Comparison of ENCODE assay signal across 9 cellular contexts in genomic region chr2:233247744-233248143, GRCh38. TPM values are rescaled to one million over a fixed set of nuclear protein-coding genes. Genes with fewer than 3 reads are reported as not detected.
A peak's percentile ranks its signal among the peaks of the same experiment; 100 is the strongest.
DNase-seq lines count a peak whose midpoint lies in the region; ATAC-seq and TF ChIP-seq lines count a peak whose summit lies in the region.
"Had no signal": no experiment of that assay in that cellular context is flagged by ENCODE, and none has a peak within 500 bp of the region (broad histone marks: within the 10 kb centered on the region; RNA-seq: fewer than 3 reads in every experiment).

No MANE protein-coding gene starts in this region.

- peak overlapping the region; percentile 20 to 95 (median 78) for H3K27ac Mint-ChIP-seq in CD8-positive, alpha-beta memory T cell
- peak overlapping the region; percentile 40 to 97 (median 88) for H3K27ac Mint-ChIP-seq in naive thymus-derived CD8-positive, alpha-beta T cell
- H3K27ac Mint-ChIP-seq in WTC11: no peak overlapping the region

- TF ChIP-seq CTCF in WTC11 (IDR thresholded peaks at IDR 0.05) (no peak), GM13976 (IDR thresholded peaks at IDR 0.05; ENCODE audit: borderline replicate concordance, control extremely low read depth, extremely low read depth, insufficient read depth, missing control alignments) (no peak)

- no peak overlapping the region for H3K27ac ChIP-seq in CD8-positive, alpha-beta memory T cell (ENCODE audit: low read depth, low read length)

- H3K36me3 Mint-ChIP-seq in CD8-positive, alpha-beta memory T cell: peaks cover 0 to 10% (median under 1%) of the 10 kb centered on the region in 3 donors
- H3K36me3 Mint-ChIP-seq in naive thymus-derived CD8-positive, alpha-beta T cell: peaks cover 0 to under 1% (median 0%) of the 10 kb centered on the region in 3 donors
- peaks cover 19% of the 10 kb centered on the region for H3K36me3 Mint-ChIP-seq in WTC11

- no peak overlapping the region for H3K4me3 ChIP-seq in CD8-positive, alpha-beta memory T cell (ENCODE audit: low read length)
- H3K4me3 ChIP-seq: breast epithelium had no signal

- peak overlapping the region in 2 of 7 donors; percentile 22 to 46 for H3K4me3 Mint-ChIP-seq in CD8-positive, alpha-beta memory T cell
- H3K4me3 Mint-ChIP-seq in naive thymus-derived CD8-positive, alpha-beta T cell: peak overlapping the region in 6 of 10 donors; percentile 12 to 70 (median 46)
- H3K4me3 Mint-ChIP-seq in WTC11: no peak overlapping the region

- H3K27me3 ChIP-seq in CD8-positive, alpha-beta memory T cell (ENCODE audit: insufficient read depth, low read length, poor library complexity, severe bottlenecking): no peaks in the 10 kb centered on the region
- H3K27me3 ChIP-seq: breast epithelium had no signal

- no peaks in the 10 kb centered on the region for H3K9me3 Mint-ChIP-seq in CD8-positive, alpha-beta memory T cell
- no peaks in the 10 kb centered on the region for H3K9me3 Mint-ChIP-seq in naive thymus-derived CD8-positive, alpha-beta T cell
- H3K9me3 Mint-ChIP-seq in WTC11: peaks cover 19% of the 10 kb centered on the region

- CTCF ChIA-PET in CD8-positive, alpha-beta memory T cell (lab: Charles Lee): no interaction called here
- CTCF ChIA-PET in WTC11 (lab: Charles Lee): interaction anchor here (0.6 kb wide), 1 partner anchor 380 kb away, joined by 3 read pairs; no protein-coding TSS in a partner anchor

- H3K4me1 Mint-ChIP-seq in CD8-positive, alpha-beta memory T cell: peaks cover 38 to 61% (median 52%) of the 10 kb centered on the region in 3 donors
- H3K4me1 Mint-ChIP-seq in naive thymus-derived CD8-positive, alpha-beta T cell: peaks cover 21 to 73% (median 63%) of the 10 kb centered on the region in 4 donors
- peaks cover 2% of the 10 kb centered on the region for H3K4me1 Mint-ChIP-seq in WTC11

- in situ Hi-C loops in GM13976 (cut with MboI; ENCODE audit: low sequenced_read_pairs, unreplicated experiment): loop anchor here (10.0 kb wide), 1 partner anchor 183 kb away; the partner anchor contains the start of gene INPP5D

- ATAC-seq in naive thymus-derived CD8-positive, alpha-beta T cell: peak in 1 of 2 donors; percentile 38
- no peak for ATAC-seq in WTC11
- no peak for ATAC-seq in HG03159 (IDR thresholded peaks at IDR 0.05; ENCODE audit: unreplicated experiment)

- H3K9me3 ChIP-seq in CD8-positive, alpha-beta memory T cell (ENCODE audit: low read length): no peaks in the 10 kb centered on the region
- H3K9me3 ChIP-seq: breast epithelium had no signal

- POLR2A ChIA-PET in CD8-positive, alpha-beta memory T cell (lab: Charles Lee): no interaction called here
- POLR2A ChIA-PET in naive thymus-derived CD8-positive, alpha-beta T cell (lab: Charles Lee): no interaction called here
- POLR2A ChIA-PET in WTC11 (lab: Charles Lee): no interaction called here

- peak in 4 of 5 donors; percentile 13 to 65 (median 28) for DNase-seq in CD8-positive, alpha-beta memory T cell
- DNase-seq in RKO (ENCODE audit: low spot score): peak; percentile 89
- DNase-seq in activated naive CD4-positive, alpha-beta T cell treated with Interleukin-2 at 50 U/mL for 16 hours: peak; percentile 66
- DNase-seq in naive thymus-derived CD8-positive, alpha-beta T cell: peak in 5 of 10 donors; percentile 6 to 65 (median 39)
- no peak for DNase-seq in WTC11 (ENCODE audit: low spot score)
- no peak for DNase-seq in SKM-1 treated with dmso at 0.1 percent for 144 hours (lab: John Stamatoyannopoulos, UW; ENCODE audit: unreplicated experiment)
- no peak for DNase-seq in GM13976 (ENCODE audit: low spot score)

- H3K27me3 Mint-ChIP-seq in CD8-positive, alpha-beta memory T cell: peaks cover 0 to 2% of the 10 kb centered on the region in 2 donors
- no peaks in the 10 kb centered on the region for H3K27me3 Mint-ChIP-seq in naive thymus-derived CD8-positive, alpha-beta T cell
- H3K27me3 Mint-ChIP-seq in WTC11 (ENCODE audit: low read depth): peaks cover 2% of the 10 kb centered on the region; the same call in 1 of the 2 replicates

- peaks cover 42% of the 10 kb centered on the region for H3K4me1 ChIP-seq in CD8-positive, alpha-beta memory T cell (ENCODE audit: insufficient read depth, low read length)
- H3K4me1 ChIP-seq: breast epithelium had no signal

- no peaks in the 10 kb centered on the region for H3K36me3 ChIP-seq in CD8-positive, alpha-beta memory T cell (ENCODE audit: insufficient read depth, low read length)
- H3K36me3 ChIP-seq: breast epithelium had no signal

TF ChIP-seq in WTC11, 78 proteins besides CTCF, POLR2A, EP300 and RAD21 (continues in another document):
- no peak for TF ChIP-seq ZMAT4 (CRISPR knock-in tag; IDR thresholded peaks at IDR 0.05)
- TF ChIP-seq ETV6 (CRISPR knock-in tag; IDR thresholded peaks at IDR 0.05): no peak
- TF ChIP-seq CDX4 (CRISPR knock-in tag; IDR thresholded peaks at IDR 0.05; ENCODE audit: borderline replicate concordance): no peak
- no peak for TF ChIP-seq USF1 (CRISPR knock-in tag; IDR thresholded peaks at IDR 0.05)
- no peak for TF ChIP-seq ZNF425 (CRISPR knock-in tag; conservative IDR thresholded peaks at IDR 0.05)
- TF ChIP-seq MAX (CRISPR knock-in tag; IDR thresholded peaks at IDR 0.05): no peak
- TF ChIP-seq HMGXB4 (CRISPR knock-in tag; IDR thresholded peaks at IDR 0.05): no peak
- TF ChIP-seq GABPB1 (CRISPR knock-in tag; IDR thresholded peaks at IDR 0.05): no peak
- no peak for TF ChIP-seq NR2C2 (CRISPR knock-in tag; IDR thresholded peaks at IDR 0.05)
- no peak for TF ChIP-seq FOXK1 (CRISPR knock-in tag; IDR thresholded peaks at IDR 0.05)

RNA-seq across cellular contexts. Expression of gene ATG16L1, which starts 3.7 kb away (rescaled TPM):
- total RNA-seq in CD8-positive, alpha-beta memory T cell: 10 to 100 TPM; 32.0 to 34.2 TPM
- 19.5 TPM for polyA plus RNA-seq in CD8-positive, alpha-beta memory T cell
- 10 to 100 TPM; 76.4 to 78.5 TPM for total RNA-seq in naive thymus-derived CD8-positive, alpha-beta T cell
- 10 to 100 TPM; 12.4 to 19.3 (median 15.7) TPM for polyA plus RNA-seq in naive thymus-derived CD8-positive, alpha-beta T cell
- 31.8 to 36.4 TPM (median 32.5 TPM) in 3 replicates for total RNA-seq in WTC11 (2021)

RNA-seq across cellular contexts. Expression of gene SAG, which starts 59.9 kb away (rescaled TPM):
- total RNA-seq in CD8-positive, alpha-beta memory T cell: not detected
- polyA plus RNA-seq in CD8-positive, alpha-beta memory T cell: not detected
- 1 to 10 TPM in 1 of 2 experiments, not detected in 1; 1.2 TPM for total RNA-seq in naive thymus-derived CD8-positive, alpha-beta T cell
- polyA plus RNA-seq in naive thymus-derived CD8-positive, alpha-beta T cell: not detected
- total RNA-seq in WTC11 (2021): 0.14 TPM in 1 of 3 replicates, not detected in the others
- total RNA-seq: breast epithelium had no signal

Comparison
In these comparisons a context has a peak if more than half of its experiments do, and no peak if none do; other contexts are left out.
1. DNase-seq: peak in CD8-positive, alpha-beta memory T cell (4 of 5), RKO (single experiment) and activated naive CD4-positive, alpha-beta T cell treated with Interleukin-2 at 50 U/mL for 16 hours (single experiment); none in WTC11 (single experiment), SKM-1 treated with dmso at 0.1 percent for 144 hours (single experiment) and GM13976 (single experiment).